Comparison of ENCODE assay signal across 12 cellular contexts in the genomic region with DNA sequence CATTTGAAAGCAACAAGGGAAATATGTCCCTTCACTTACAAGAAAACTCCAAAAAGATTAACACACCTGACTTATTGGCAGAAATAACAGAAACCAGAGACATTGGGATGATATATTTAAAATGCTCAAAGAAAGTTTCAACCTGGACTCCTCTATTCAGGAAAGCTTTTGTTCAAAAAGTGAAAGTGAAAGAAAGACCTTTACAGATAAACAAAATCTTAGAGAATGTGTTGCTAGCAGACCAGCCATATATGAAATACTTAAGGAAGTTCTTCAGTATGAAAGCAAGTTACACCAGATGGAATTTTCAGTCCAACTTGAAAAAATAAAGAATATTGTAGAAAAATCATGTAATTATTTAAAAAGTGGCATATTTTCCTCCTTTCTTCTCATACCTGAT.
DNase-seq lines count a peak whose midpoint lies in the region; ATAC-seq and TF ChIP-seq lines count a peak whose summit lies in the region.
"Had no signal": no experiment of that assay in that cellular context is flagged by ENCODE, and none has a peak within 500 bp of the region (broad histone marks: within the 10 kb centered on the region; RNA-seq: fewer than 3 reads in every experiment).

No MANE protein-coding gene starts in this region.

- H3K27ac ChIP-seq in KOPT-K1 (ENCODE audit: low read depth, low read length, poor library complexity, severe bottlenecking) = peak overlapping the region; percentile 27
- no peak overlapping the region for H3K27ac ChIP-seq in neuronal stem cell (replicated peaks; ENCODE audit: low read length)
- H3K27ac ChIP-seq in body of pancreas = no peak overlapping the region
- H3K27ac ChIP-seq: epithelial cell of prostate, sigmoid colon had no signal

- no peak overlapping the region for H3K9ac ChIP-seq in neuronal stem cell (ENCODE audit: low read depth, low read length, poor library complexity)

- H3K27me3 ChIP-seq in neuronal stem cell (ENCODE audit: control insufficient read depth in 3 of 3, insufficient read depth in 3 of 3, low read depth in 1 of 3, low read length in 3 of 3) (no peaks in the 10 kb centered on the region), body of pancreas (no peaks in the 10 kb centered on the region)
- H3K27me3 ChIP-seq: sigmoid colon had no signal

- no peak overlapping the region for H2AK5ac ChIP-seq in neuronal stem cell (ENCODE audit: low read depth, low read length)

- H2BK12ac ChIP-seq in neuronal stem cell (ENCODE audit: low read length) = no peak overlapping the region

- TF ChIP-seq CTCF in body of pancreas (IDR thresholded peaks at IDR 0.05) = no peak

- no peak overlapping the region for H2BK5ac ChIP-seq in neuronal stem cell (ENCODE audit: low read length)

- H3K4me2 ChIP-seq in neuronal stem cell (ENCODE audit: insufficient read depth, low read length, poor library complexity, severe bottlenecking) = no peak overlapping the region

- H3K4me3 ChIP-seq in neuronal stem cell (ENCODE audit: low read length in 2 of 2) (no peak overlapping the region), body of pancreas (no peak overlapping the region)
- H3K4me3 ChIP-seq: lung had no signal

- no peaks in the 10 kb centered on the region for H3K79me1 ChIP-seq in neuronal stem cell (ENCODE audit: low read depth, low read length)

- H3K18ac ChIP-seq in neuronal stem cell (ENCODE audit: low read length) = no peak overlapping the region

- H3K23ac ChIP-seq in neuronal stem cell (ENCODE audit: low read depth, low read length, poor library complexity) = no peak overlapping the region

- H3K4me1 ChIP-seq in neuronal stem cell (ENCODE audit: control insufficient read depth in 2 of 2, insufficient read depth in 1 of 2, low read depth in 1 of 2, low read length in 2 of 2) (no peaks in the 10 kb centered on the region), body of pancreas (no peaks in the 10 kb centered on the region)
- H3K4me1 ChIP-seq: sigmoid colon had no signal

- H3K14ac ChIP-seq in neuronal stem cell (ENCODE audit: low read length) = no peak overlapping the region

- no peak overlapping the region for H2BK15ac ChIP-seq in neuronal stem cell (ENCODE audit: low read length)

- no peak overlapping the region for H4K91ac ChIP-seq in neuronal stem cell (ENCODE audit: low read depth, low read length, poor library complexity)

- DNase-seq in astrocyte of the hippocampus (ENCODE audit: low read depth, low spot score) (peak; percentile 16), neuronal stem cell (ENCODE audit: low spot score) (no peak), body of pancreas (no peak), NCI-H187 treated with DMSO at 0.1 percent for 48 hours (lab: John Stamatoyannopoulos, UW) (no peak)
- DNase-seq: NCI-H524 treated with DMSO at 0.1 percent for 48 hours, sigmoid colon had no signal

- no peak for TF ChIP-seq POLR2A in body of pancreas (IDR thresholded peaks at IDR 0.05)

- no peak overlapping the region for H2BK120ac ChIP-seq in neuronal stem cell (ENCODE audit: low read depth, low read length)

- H2AFZ ChIP-seq in neuronal stem cell (ENCODE audit: low read length) = peak overlapping the region; percentile 57

- H3K9me3 ChIP-seq in KOPT-K1 (ENCODE audit: insufficient read depth, low read length, poor library complexity, severe bottlenecking) (peaks cover 12% of the 10 kb centered on the region), neuronal stem cell (replicated peaks in 1 of 2; ENCODE audit: control insufficient read depth in 2 of 2, insufficient read depth in 1 of 2, low read depth in 1 of 2, low read length in 2 of 2) (peaks cover 5 to 8% of the 10 kb centered on the region in 2 donors), body of pancreas (peaks cover 0 to 18% (median 0%) of the 10 kb centered on the region in 3 donors)

- intact Hi-C loops in body of pancreas (cut with DNase I) = no loop called here

- H3K36me3 ChIP-seq in KOPT-K1 (ENCODE audit: insufficient read depth, low read length) (no peaks in the 10 kb centered on the region), neuronal stem cell (replicated peaks in 1 of 2; ENCODE audit: control insufficient read depth in 2 of 2, insufficient read depth in 2 of 2, low read length in 2 of 2) (no peaks in the 10 kb centered on the region), body of pancreas (replicated peaks in 1 of 2; ENCODE audit: insufficient read depth in 1 of 2, low read depth in 2 of 2) (no peaks in the 10 kb centered on the region)
- H3K36me3 ChIP-seq: sigmoid colon had no signal

- H3K4ac ChIP-seq in neuronal stem cell (ENCODE audit: low read length) = no peak overlapping the region

- no peak overlapping the region for H4K8ac ChIP-seq in neuronal stem cell (ENCODE audit: low read depth, low read length)

- ATAC-seq in GM18907 (IDR thresholded peaks at IDR 0.05; ENCODE audit: unreplicated experiment) (peak; percentile 53), GM19467 (IDR thresholded peaks at IDR 0.05; ENCODE audit: unreplicated experiment) (no peak), HG02852 (IDR thresholded peaks at IDR 0.05; ENCODE audit: unreplicated experiment) (no peak), body of pancreas (no peak)
